Comparison of ENCODE assay signal across 20 cellular contexts in genomic region chr6:30965140-30965601, GRCh38. TPM values are rescaled to one million over a fixed set of nuclear protein-coding genes. Genes with fewer than 3 reads are reported as not detected.
A peak's percentile ranks its signal among the peaks of the same experiment; 100 is the strongest.
DNase-seq lines count a peak whose midpoint lies in the region; ATAC-seq, FAIRE-seq and TF ChIP-seq lines count a peak whose summit lies in the region.
"Had no signal": no experiment of that assay in that cellular context is flagged by ENCODE, and none has a peak within 500 bp of the region (broad histone marks: within the 10 kb centered on the region; RNA-seq: fewer than 3 reads in every experiment).

No MANE protein-coding gene starts in this region.

- no peak for DNase-seq in CD4-positive, CD25-positive, alpha-beta regulatory T cell
- DNase-seq in GM12891 (ENCODE audit: insufficient read length, low spot score), result no peak
- no peak for DNase-seq in activated naive CD8-positive, alpha-beta T cell treated with anti-CD3 and anti-CD28 coated beads, Interleukin-2, amount 50 U/mL, for 24 hours
- peak; percentile 54 for DNase-seq in myocyte (ENCODE audit: low read depth)
- no peak for DNase-seq in KG1 (lab: John Stamatoyannopoulos, UW)
- no peak for DNase-seq in A172 (ENCODE audit: low spot score)
- DNase-seq in SHP77 (lab: John Stamatoyannopoulos, UW), result no peak
- DNase-seq: CD8-positive, alpha-beta memory T cell; H9; NCI-H1105; NCI-H1694 treated with DMSO at 0.1 percent for 48 hours; NCI-H748 treated with DMSO at 0.1 percent for 48 hours; RPMI8226; SIG-M5 had no signal

- no peaks in the 10 kb centered on the region for H3K9me3 ChIP-seq in CD4-positive, CD25-positive, alpha-beta regulatory T cell (ENCODE audit: control insufficient read depth in 2 of 2, low read length in 2 of 2)
- H3K9me3 ChIP-seq: BLaER1 treated with 17β-estradiol and CSF1 and Interleukin-3, amounts not matched to agents 10 nM and 100 nM had no signal

- no peak for ATAC-seq in CD4-positive, CD25-positive, alpha-beta regulatory T cell (ENCODE audit: low read depth in 2 of 2)
- ATAC-seq in activated naive CD8-positive, alpha-beta T cell treated with anti-CD3 and anti-CD28 coated beads, Interleukin-2, amount 50 U/mL, for 24 hours, result peak; percentile 49
- no peak for ATAC-seq in GM21723 (IDR thresholded peaks at IDR 0.05; ENCODE audit: unreplicated experiment)

- H3K4me3 ChIP-seq in CD4-positive, CD25-positive, alpha-beta regulatory T cell (ENCODE audit: low read depth, low read length), result no peak overlapping the region
- H3K4me3 ChIP-seq: BLaER1 treated with 17β-estradiol and CSF1 and Interleukin-3, amounts not matched to agents 10 nM and 100 nM had no signal

- no peaks in the 10 kb centered on the region for H3K36me3 ChIP-seq in CD4-positive, CD25-positive, alpha-beta regulatory T cell (ENCODE audit: control insufficient read depth, insufficient read depth, low read length)
- H3K36me3 ChIP-seq: BLaER1 treated with 17β-estradiol and CSF1 and Interleukin-3, amounts not matched to agents 10 nM and 100 nM had no signal

- FAIRE-seq in GM12891 (lab: Jason Lieb, UNC), result peak; percentile 28
- FAIRE-seq: HTR-8/SVneo had no signal

- H3K4me1 Mint-ChIP-seq in CD4-positive, CD25-positive, alpha-beta regulatory T cell, result peaks cover 0 to 6% (median 4%) of the 10 kb centered on the region in 4 donors
- H3K4me1 Mint-ChIP-seq in activated naive CD8-positive, alpha-beta T cell treated with anti-CD3 and anti-CD28 coated beads, Interleukin-2, amount 50 U/mL, for 24 hours, result peaks cover 9% of the 10 kb centered on the region

- no peak for TF ChIP-seq POLR2A in GM12891 (IDR thresholded peaks at IDR 0.05; ENCODE audit: low read depth, low read length)

- no peaks in the 10 kb centered on the region for H3K4me1 ChIP-seq in CD4-positive, CD25-positive, alpha-beta regulatory T cell (ENCODE audit: control insufficient read depth, insufficient read depth, low read length, poor library complexity, severe bottlenecking)

- peaks cover 5% of the 10 kb centered on the region for H3K27me3 ChIP-seq in CD4-positive, CD25-positive, alpha-beta regulatory T cell (ENCODE audit: control insufficient read depth, insufficient read depth, low read length)
- H3K27me3 ChIP-seq: BLaER1 treated with 17β-estradiol and CSF1 and Interleukin-3, amounts not matched to agents 10 nM and 100 nM had no signal

- H3K36me3 Mint-ChIP-seq in CD4-positive, CD25-positive, alpha-beta regulatory T cell, result peaks cover 3% of the 10 kb centered on the region
- H3K36me3 Mint-ChIP-seq in activated naive CD8-positive, alpha-beta T cell treated with anti-CD3 and anti-CD28 coated beads, Interleukin-2, amount 50 U/mL, for 24 hours (ENCODE audit: low read depth), result no peaks in the 10 kb centered on the region
- H3K36me3 Mint-ChIP-seq: CD8-positive, alpha-beta memory T cell; IgD-negative memory B cell had no signal

- no peak overlapping the region for H3K4me3 Mint-ChIP-seq in CD4-positive, CD25-positive, alpha-beta regulatory T cell
- H3K4me3 Mint-ChIP-seq in activated naive CD8-positive, alpha-beta T cell treated with anti-CD3 and anti-CD28 coated beads, Interleukin-2, amount 50 U/mL, for 24 hours, result no peak overlapping the region
- H3K4me3 Mint-ChIP-seq: H9, IgD-negative memory B cell had no signal

- H3K9me3 Mint-ChIP-seq in CD4-positive, CD25-positive, alpha-beta regulatory T cell, result peaks cover 0 to 1% (median 0%) of the 10 kb centered on the region in 7 donors
- H3K9me3 Mint-ChIP-seq in activated naive CD8-positive, alpha-beta T cell treated with anti-CD3 and anti-CD28 coated beads, Interleukin-2, amount 50 U/mL, for 24 hours, result no peaks in the 10 kb centered on the region
- H3K9me3 Mint-ChIP-seq: CD8-positive, alpha-beta memory T cell; IgD-negative memory B cell had no signal

- H3K27me3 Mint-ChIP-seq in CD4-positive, CD25-positive, alpha-beta regulatory T cell, result peaks cover 53% of the 10 kb centered on the region
- peaks cover 24% of the 10 kb centered on the region for H3K27me3 Mint-ChIP-seq in activated naive CD8-positive, alpha-beta T cell treated with anti-CD3 and anti-CD28 coated beads, Interleukin-2, amount 50 U/mL, for 24 hours

- peak overlapping the region in 2 of 3 donors; percentile 1 to 32 for H3K27ac Mint-ChIP-seq in CD4-positive, CD25-positive, alpha-beta regulatory T cell
- H3K27ac Mint-ChIP-seq in activated naive CD8-positive, alpha-beta T cell treated with anti-CD3 and anti-CD28 coated beads, Interleukin-2, amount 50 U/mL, for 24 hours, result no peak overlapping the region

- H3K27ac ChIP-seq in CD4-positive, CD25-positive, alpha-beta regulatory T cell (ENCODE audit: insufficient read depth, low read length, poor library complexity, severe bottlenecking), result no peak overlapping the region
- H3K27ac ChIP-seq: BLaER1 treated with 17β-estradiol and CSF1 and Interleukin-3, amounts not matched to agents 10 nM and 100 nM had no signal

TF ChIP-seq in GM12891, 5 proteins besides CTCF, POLR2A, EP300 and RAD21:
- TF ChIP-seq SPI1 (IDR thresholded peaks at IDR 0.05; ENCODE audit: low read depth, low read length), result no peak
- no peak for TF ChIP-seq POU2F2 (IDR thresholded peaks at IDR 0.05; ENCODE audit: low read depth, low read length)
- no peak for TF ChIP-seq TAF1 (IDR thresholded peaks at IDR 0.05; ENCODE audit: low read depth, low read length)
- TF ChIP-seq POLR2AphosphoS5 (IDR thresholded peaks at IDR 0.05; ENCODE audit: low read depth, low read length), result no peak
- TF ChIP-seq PAX5 (IDR thresholded peaks at IDR 0.05; ENCODE audit: insufficient read depth, low read length, severe bottlenecking), result no peak

RNA-seq across cellular contexts. Expression of gene MUC21, which starts 18.3 kb away (rescaled TPM):
- not detected for total RNA-seq in CD4-positive, CD25-positive, alpha-beta regulatory T cell
- not detected for polyA plus RNA-seq in CD4-positive, CD25-positive, alpha-beta regulatory T cell
- 0.03 TPM for polyA plus RNA-seq in GM12891 (2012; ENCODE audit: low read depth, missing spikeins)
- total RNA-seq in myocyte, result not detected in 2 replicates
- polyA plus RNA-seq in myocyte (2012), result not detected
- total RNA-seq in A172 (2014; rRNA removed; shearing (Covaris generic)), result not detected in 2 replicates
- total RNA-seq: CD8-positive, alpha-beta memory T cell; H9; LHCN-M2; NCI-H460 had no signal
- polyA plus RNA-seq: CD8-positive, alpha-beta memory T cell; IgD-negative memory B cell had no signal

RNA-seq across cellular contexts. Expression of gene MUCL3, which starts 24.4 kb away (rescaled TPM):
- total RNA-seq in CD4-positive, CD25-positive, alpha-beta regulatory T cell, result not detected
- not detected for polyA plus RNA-seq in CD4-positive, CD25-positive, alpha-beta regulatory T cell
- polyA plus RNA-seq in GM12891 (2012; ENCODE audit: low read depth, missing spikeins), result 0.13 TPM
- total RNA-seq in myocyte, result not detected in 2 replicates
- polyA plus RNA-seq in myocyte (2012), result not detected
- total RNA-seq in A172 (2014; rRNA removed; shearing (Covaris generic)), result 0.43 TPM in 1 of 2 replicates, not detected in the other
- total RNA-seq: CD8-positive, alpha-beta memory T cell; LHCN-M2 had no signal
- polyA plus RNA-seq: CD8-positive, alpha-beta memory T cell; IgD-negative memory B cell had no signal

RNA-seq across cellular contexts. Expression of gene SFTA2, which starts 33.2 kb away (rescaled TPM):
- not detected for total RNA-seq in CD4-positive, CD25-positive, alpha-beta regulatory T cell
- under 1 TPM in 2 of 4 donors, not detected in 2; 0.25 to 0.32 TPM for polyA plus RNA-seq in CD4-positive, CD25-positive, alpha-beta regulatory T cell
- not detected for polyA plus RNA-seq in GM12891 (2012; ENCODE audit: low read depth, missing spikeins)
- not detected in 2 replicates for total RNA-seq in myocyte
- polyA plus RNA-seq in myocyte (2012), result not detected
- total RNA-seq in A172 (2014; rRNA removed; shearing (Covaris generic)), result not detected in 2 replicates
- total RNA-seq: CD8-positive, alpha-beta memory T cell; H9; LHCN-M2; NCI-H460 had no signal
- polyA plus RNA-seq: CD8-positive, alpha-beta memory T cell had no signal

RNA-seq across cellular contexts. Expression of gene MUC22, which starts 45.1 kb away (rescaled TPM):
- total RNA-seq in CD4-positive, CD25-positive, alpha-beta regulatory T cell, result not detected
- not detected for polyA plus RNA-seq in CD4-positive, CD25-positive, alpha-beta regulatory T cell
- 0.01 TPM for polyA plus RNA-seq in GM12891 (2012; ENCODE audit: low read depth, missing spikeins)
- not detected in 2 replicates for total RNA-seq in myocyte
- polyA plus RNA-seq in myocyte (2012), result not detected
- 0.14 TPM in 1 of 2 replicates, not detected in the other for total RNA-seq in A172 (2014; rRNA removed; shearing (Covaris generic))
- total RNA-seq: CD8-positive, alpha-beta memory T cell; H9; LHCN-M2; NCI-H460 had no signal
- polyA plus RNA-seq: CD8-positive, alpha-beta memory T cell; IgD-negative memory B cell had no signal

RNA-seq across cellular contexts. Expression of gene VARS2, which starts 51.1 kb away (rescaled TPM):
- total RNA-seq in CD4-positive, CD25-positive, alpha-beta regulatory T cell, result 19.8 TPM
- polyA plus RNA-seq in CD4-positive, CD25-positive, alpha-beta regulatory T cell, result 10 to 100 TPM; 12.9 to 20.7 (median 15.9) TPM
- polyA plus RNA-seq in GM12891 (2012; ENCODE audit: low read depth, missing spikeins), result 28.0 TPM
- total RNA-seq in myocyte, result 21.3 and 21.7 TPM in 2 replicates
- polyA plus RNA-seq in myocyte (2012), result 27.1 TPM
- total RNA-seq in A172 (2014; rRNA removed; shearing (Covaris generic)), result 25.2 and 28.2 TPM in 2 replicates
